Comparison of ENCODE assay signal across 13 cellular contexts in genomic region chr13:51221108-51221507, GRCh38. TPM values are rescaled to one million over a fixed set of nuclear protein-coding genes. Genes with fewer than 3 reads are reported as not detected.
DNase-seq lines count a peak whose midpoint lies in the region; ATAC-seq and TF ChIP-seq lines count a peak whose summit lies in the region.
"Had no signal": no experiment of that assay in that cellular context is flagged by ENCODE, and none has a peak within 500 bp of the region (broad histone marks: within the 10 kb centered on the region; RNA-seq: fewer than 3 reads in every experiment).

No MANE protein-coding gene starts in this region.

- DNase-seq in activated CD8-positive, alpha-beta memory T cell treated with anti-CD3 and anti-CD28 coated beads, Interleukin-2, amount 10 ng/mL, durations not matched to agents 7 days and 5 days = no peak
- no peak for DNase-seq in activated CD8-positive, alpha-beta memory T cell treated with anti-CD3 and anti-CD28 coated beads for 24 hours
- DNase-seq in endodermal cell = peak; percentile 57
- DNase-seq in progenitor cell of endocrine pancreas (ENCODE audit: low spot score, unreplicated experiment) = no peak
- DNase-seq in OCI-M1 (lab: John Stamatoyannopoulos, UW) = no peak
- no peak for DNase-seq in mesenteric fat pad (ENCODE audit: low spot score)
- DNase-seq: DMS79 treated with DMSO at 0.1 percent for 48 hours, Karpas-422, midbrain, NCI-H1694 treated with DMSO at 0.1 percent for 48 hours, trophoblast cell had no signal

- CTCF ChIA-PET in activated CD8-positive, alpha-beta memory T cell treated with anti-CD3 and anti-CD28 coated beads, Interleukin-2, amount 10 ng/mL, durations not matched to agents 7 days and 5 days (lab: Charles Lee) = interaction anchor here (0.9 kb wide), 1 partner anchor 23 kb away, joined by 3 read pairs; no protein-coding TSS in a partner anchor

- H3K27me3 Mint-ChIP-seq in activated CD8-positive, alpha-beta memory T cell treated with anti-CD3 and anti-CD28 coated beads, Interleukin-2, amount 10 ng/mL, durations not matched to agents 7 days and 5 days = peaks cover 70% of the 10 kb centered on the region
- H3K27me3 Mint-ChIP-seq in endodermal cell (ENCODE audit: insufficient read depth) (peaks cover 5% of the 10 kb centered on the region), progenitor cell of endocrine pancreas (peaks cover 53% of the 10 kb centered on the region)

- peaks cover 3% of the 10 kb centered on the region for H3K4me1 Mint-ChIP-seq in activated CD8-positive, alpha-beta memory T cell treated with anti-CD3 and anti-CD28 coated beads, Interleukin-2, amount 10 ng/mL, durations not matched to agents 7 days and 5 days
- H3K4me1 Mint-ChIP-seq in endodermal cell (peaks cover 54% of the 10 kb centered on the region), progenitor cell of endocrine pancreas (ENCODE audit: low read depth) (peaks cover 3% of the 10 kb centered on the region)

- H3K27ac ChIP-seq in OCI-LY3 (ENCODE audit: low read length) (no peak overlapping the region), endodermal cell (ENCODE audit: low read depth, low read length) (no peak overlapping the region)

- H3K4me1 ChIP-seq in OCI-LY3 (ENCODE audit: low read length) (peaks cover 7% of the 10 kb centered on the region; the same call in 1 of the 2 replicates), endodermal cell (ENCODE audit: control insufficient read depth, insufficient read depth, low read length) (peaks cover 14% of the 10 kb centered on the region)

- H3K9ac ChIP-seq in OCI-LY3 (ENCODE audit: low read length) (no peak overlapping the region), endodermal cell (ENCODE audit: extremely low read depth, low read length, poor library complexity, severe bottlenecking) (peak overlapping the region; percentile 6)

- no peaks in the 10 kb centered on the region for H4K20me1 ChIP-seq in OCI-LY3 (ENCODE audit: insufficient read depth, low read length)

- TF ChIP-seq CTCF in OCI-LY3 (IDR thresholded peaks at IDR 0.05; ENCODE audit: low read depth, low read length) = no peak
- no peak for TF ChIP-seq CTCF in endodermal cell (conservative IDR thresholded peaks at IDR 0.05)
- no peak for TF ChIP-seq CTCF in progenitor cell of endocrine pancreas (IDR thresholded peaks at IDR 0.05; ENCODE audit: unreplicated experiment)

- no peaks in the 10 kb centered on the region for H3K36me3 Mint-ChIP-seq in activated CD8-positive, alpha-beta memory T cell treated with anti-CD3 and anti-CD28 coated beads, Interleukin-2, amount 10 ng/mL, durations not matched to agents 7 days and 5 days
- H3K36me3 Mint-ChIP-seq in endodermal cell (ENCODE audit: low read depth) = peaks cover 14% of the 10 kb centered on the region
- no peaks in the 10 kb centered on the region for H3K36me3 Mint-ChIP-seq in progenitor cell of endocrine pancreas (ENCODE audit: insufficient read depth)

- H3K36me3 ChIP-seq in OCI-LY3 (replicated peaks; ENCODE audit: low read depth, low read length) (no peaks in the 10 kb centered on the region), endodermal cell (ENCODE audit: control insufficient read depth, insufficient read depth, low read length) (peaks cover 11% of the 10 kb centered on the region)

- WGBS in endodermal cell (ENCODE audit: insufficient coverage in 1 of 2, insufficient read length in 1 of 2), 2 experiments = 36 to 50% methylated on average over 2 to 4 of the region's 4 CpGs

- peak overlapping the region; percentile 72 for H3K4me3 Mint-ChIP-seq in activated CD8-positive, alpha-beta memory T cell treated with anti-CD3 and anti-CD28 coated beads, Interleukin-2, amount 10 ng/mL, durations not matched to agents 7 days and 5 days
- peak overlapping the region; percentile 91 for H3K4me3 Mint-ChIP-seq in endodermal cell
- H3K4me3 Mint-ChIP-seq in progenitor cell of endocrine pancreas (ENCODE audit: low read depth) = peak overlapping the region; percentile 79

- H3K27me3 ChIP-seq in OCI-LY3 (ENCODE audit: low read depth, low read length) = peaks cover 20% of the 10 kb centered on the region
- H3K27me3 ChIP-seq in endodermal cell (ENCODE audit: control insufficient read depth, insufficient read depth, low read length, poor library complexity, severe bottlenecking) = no peaks in the 10 kb centered on the region

- H3K4me3 ChIP-seq in OCI-LY3 (ENCODE audit: low read length) (peak overlapping the region; percentile 92), endodermal cell (ENCODE audit: low read length) (peak overlapping the region; percentile 81)

- no peak overlapping the region for H3K27ac Mint-ChIP-seq in activated CD8-positive, alpha-beta memory T cell treated with anti-CD3 and anti-CD28 coated beads, Interleukin-2, amount 10 ng/mL, durations not matched to agents 7 days and 5 days
- peak overlapping the region; percentile 93 for H3K27ac Mint-ChIP-seq in endodermal cell
- H3K27ac Mint-ChIP-seq in progenitor cell of endocrine pancreas = no peak overlapping the region

- H3K79me2 ChIP-seq in OCI-LY3 (ENCODE audit: low read length) = no peaks in the 10 kb centered on the region

- no peak overlapping the region for H2AFZ ChIP-seq in OCI-LY3 (ENCODE audit: low read depth, low read length)

- H3K4me2 ChIP-seq in OCI-LY3 (ENCODE audit: low read length) = peak overlapping the region; percentile 92

- H3K9me3 ChIP-seq in OCI-LY3 (ENCODE audit: insufficient read depth, low read length) (no peaks in the 10 kb centered on the region), endodermal cell (ENCODE audit: control insufficient read depth, low read length) (no peaks in the 10 kb centered on the region)

- no peaks in the 10 kb centered on the region for H3K9me3 Mint-ChIP-seq in activated CD8-positive, alpha-beta memory T cell treated with anti-CD3 and anti-CD28 coated beads, Interleukin-2, amount 10 ng/mL, durations not matched to agents 7 days and 5 days (ENCODE audit: low read depth)
- peaks cover 13% of the 10 kb centered on the region for H3K9me3 Mint-ChIP-seq in endodermal cell
- H3K9me3 Mint-ChIP-seq in progenitor cell of endocrine pancreas (ENCODE audit: low read depth) = no peaks in the 10 kb centered on the region

- ATAC-seq in activated CD8-positive, alpha-beta memory T cell treated with anti-CD3 and anti-CD28 coated beads, Interleukin-2, amount 10 ng/mL, durations not matched to agents 7 days and 5 days = no peak
- ATAC-seq in HG03520 (IDR thresholded peaks at IDR 0.05; ENCODE audit: unreplicated experiment) = no peak

RNA-seq across cellular contexts. Expression of gene FAM124A, which starts 1.1 kb away (rescaled TPM):
- under 1 TPM; 0.09 to 0.26 TPM for total RNA-seq in activated CD8-positive, alpha-beta memory T cell treated with anti-CD3 and anti-CD28 coated beads, Interleukin-2, amount 10 ng/mL, durations not matched to agents 7 days and 5 days
- total RNA-seq in endodermal cell (10 to 100 TPM; 49.7 to 56.6 TPM), progenitor cell of endocrine pancreas (1.5 and 1.6 TPM in 2 replicates), mesenteric fat pad (11.5 TPM)
- 9.0 TPM for polyA plus RNA-seq in endodermal cell (2013, experiment 1 of 2)
- 7.9 TPM for polyA plus RNA-seq in endodermal cell (2013, experiment 2 of 2)
